8 cellular contexts compared by ENCODE assay signal in genomic region chr10:132452651-132453469, GRCh38. TPM values are rescaled to one million over a fixed set of nuclear protein-coding genes. Genes with fewer than 3 reads are reported as not detected.
DNase-seq lines count a peak whose midpoint lies in the region; ATAC-seq, FAIRE-seq and TF ChIP-seq lines count a peak whose summit lies in the region.

No MANE protein-coding gene starts in this region.

- H3K27ac ChIP-seq in SJCRH30 (no peak overlapping the region), pancreas (peak overlapping the region in 3 of 4 donors; percentile 25 to 51 (median 50)), thyroid gland (peak overlapping the region in 1 of 3 donors; percentile 30)

- DNase-seq in DMS79 (lab: John Stamatoyannopoulos, UW) (peak; percentile 15), HuH-7.5 (ENCODE audit: low spot score) (peak; percentile 93), SJCRH30 (peak; percentile 44 to 62), activated gamma-delta T cell treated with Interleukin-2 at 50 U/mL for 16 hours (peak; percentile 92), globus pallidus (ENCODE audit: low spot score) (peak; percentile 35), pancreas (peak; percentile 92 to 99 (median 96)), thyroid gland (peak; percentile 93 to 94)

- ATAC-seq in GM21528 (IDR thresholded peaks at IDR 0.05; ENCODE audit: low FRiP score, unreplicated experiment) (peak; percentile 81), pancreas (peak; percentile 78 to 90 (median 87))

- H3K36me3 ChIP-seq in SJCRH30 = no peaks in the 10 kb centered on the region
- H3K36me3 ChIP-seq in pancreas = no peaks in the 10 kb centered on the region
- H3K36me3 ChIP-seq in thyroid gland = no peaks in the 10 kb centered on the region

- TF ChIP-seq POLR2A in thyroid gland (IDR thresholded peaks at IDR 0.05) = no peak

- peak; percentile 98 to 99 (median 99) for TF ChIP-seq CTCF in pancreas (IDR thresholded peaks at IDR 0.05)
- peak; percentile 81 to 99 (median 97) for TF ChIP-seq CTCF in thyroid gland (IDR thresholded peaks at IDR 0.05)

- H3K4me1 ChIP-seq in SJCRH30 (no peaks in the 10 kb centered on the region), pancreas (peaks cover 18 to 22% (median 19%) of the 10 kb centered on the region in 3 donors), thyroid gland (peaks cover 11 to 23% of the 10 kb centered on the region in 2 donors)

- no peak for FAIRE-seq in pancreas (lab: Jason Lieb, UNC)

- WGBS in pancreas, 2 donors = 5% methylated on average over 45 of the region's 45 CpGs
- WGBS in thyroid gland, 2 donors = 13 to 19% methylated on average over 10 of the region's 45 CpGs

- H3K4me3 ChIP-seq in SJCRH30 (no peak overlapping the region), pancreas (peak overlapping the region in 2 of 4 donors; percentile 5 to 34), thyroid gland (replicated peaks in 1 of 3) (no peak overlapping the region)

- intact Hi-C loops in pancreas (cut with DNase I) (loop anchor here (5.0 to 10.0 kb wide), 3 partner anchors 61 to 182 kb away; no protein-coding TSS in a partner anchor), thyroid gland (cut with DNase I) (loop anchor here (2.0 kb wide), 2 partner anchors 58 to 230 kb away; no protein-coding TSS in a partner anchor)

- no peaks in the 10 kb centered on the region for H3K9me3 ChIP-seq in SJCRH30 (replicated peaks)
- H3K9me3 ChIP-seq in pancreas = no peaks in the 10 kb centered on the region
- no peaks in the 10 kb centered on the region for H3K9me3 ChIP-seq in thyroid gland

- H3K27me3 ChIP-seq in SJCRH30 (no peaks in the 10 kb centered on the region), pancreas (no peaks in the 10 kb centered on the region), thyroid gland (no peaks in the 10 kb centered on the region)

RNA-seq across cellular contexts. Expression of gene PWWP2B, which starts 55.9 kb away (rescaled TPM):
- 0.57 and 0.66 TPM in 2 replicates for total RNA-seq in SJCRH30 (2014; rRNA removed; shearing (Covaris generic))
- total RNA-seq in pancreas = 10 to 100 TPM; 17.8 to 44.1 (median 25.9) TPM
- 10 to 100 TPM; 23.5 to 25.2 TPM for polyA plus RNA-seq in pancreas
- 10 to 100 TPM; 14.5 to 35.4 (median 27.3) TPM for total RNA-seq in thyroid gland

Comparison
In these comparisons a context has a peak if more than half of its experiments do, and no peak if none do; other contexts are left out.
1. DNase-seq: peak in every context shown above with its lines; median percentile 96 in pancreas; 94 in thyroid gland; 93 in HuH-7.5; 92 in activated gamma-delta T cell treated with Interleukin-2 at 50 U/mL for 16 hours; 53 in SJCRH30; 35 in globus pallidus; 15 in DMS79.